In genomic region chr7:25118048-25118753, GRCh38 we compare ENCODE assay signal across 11 cellular contexts.
DNase-seq lines count a peak whose midpoint lies in the region; ATAC-seq and TF ChIP-seq lines count a peak whose summit lies in the region.
"Had no signal": no experiment of that assay in that cellular context is flagged by ENCODE, and none has a peak within 500 bp of the region (broad histone marks: within the 10 kb centered on the region; RNA-seq: fewer than 3 reads in every experiment).

No MANE protein-coding gene starts in this region.

- peak; percentile 26 for ATAC-seq in GM18861 (IDR thresholded peaks at IDR 0.05; ENCODE audit: unreplicated experiment)
- ATAC-seq in GM21423 (IDR thresholded peaks at IDR 0.05; ENCODE audit: unreplicated experiment), result peak; percentile 24
- ATAC-seq in HG03196 (IDR thresholded peaks at IDR 0.05; ENCODE audit: unreplicated experiment), result peak; percentile 7
- peak; percentile 8 for ATAC-seq in effector memory CD8-positive, alpha-beta T cell (replicated peaks)
- ATAC-seq: Right ventricle myocardium inferior had no signal

- peaks cover 18 to 21% of the 10 kb centered on the region in 2 donors for H3K4me1 Mint-ChIP-seq in effector memory CD8-positive, alpha-beta T cell (ENCODE audit: low read depth in 2 of 2)
- no peaks in the 10 kb centered on the region for H3K4me1 Mint-ChIP-seq in nephron progenitor cell

- TF ChIP-seq CTCF in nephron progenitor cell (IDR thresholded peaks at IDR 0.05), result no peak

- DNase-seq in effector memory CD8-positive, alpha-beta T cell, result no peak
- DNase-seq in nephron progenitor cell (no peak), HuH-7 (ENCODE audit: low spot score) (no peak)
- DNase-seq in central memory CD4-positive, alpha-beta T cell, result no peak
- DNase-seq: activated naive CD4-positive, alpha-beta T cell; mesendoderm; stimulated activated CD4-positive, alpha-beta T cell treated with anti-CD3 and anti-CD28 coated beads, Interleukin-2, amount 100 ng/mL, for 48 hours had no signal

- H3K4me3 Mint-ChIP-seq in effector memory CD8-positive, alpha-beta T cell, result peak overlapping the region in 1 of 2 donors; percentile 36
- no peak overlapping the region for H3K4me3 Mint-ChIP-seq in nephron progenitor cell

- peaks cover 53% of the 10 kb centered on the region for H3K36me3 Mint-ChIP-seq in effector memory CD8-positive, alpha-beta T cell (ENCODE audit: insufficient read depth)
- H3K36me3 Mint-ChIP-seq in nephron progenitor cell (ENCODE audit: low read depth), result peaks cover 36% of the 10 kb centered on the region

- H3K9me3 Mint-ChIP-seq in effector memory CD8-positive, alpha-beta T cell, result no peaks in the 10 kb centered on the region
- no peaks in the 10 kb centered on the region for H3K9me3 Mint-ChIP-seq in nephron progenitor cell

- H3K27ac Mint-ChIP-seq in effector memory CD8-positive, alpha-beta T cell, result peak overlapping the region; percentile 9 to 91
- no peak overlapping the region for H3K27ac Mint-ChIP-seq in nephron progenitor cell

- no peaks in the 10 kb centered on the region for H3K27me3 Mint-ChIP-seq in effector memory CD8-positive, alpha-beta T cell
- H3K27me3 Mint-ChIP-seq in nephron progenitor cell (ENCODE audit: low read depth, poor library complexity), result no peaks in the 10 kb centered on the region
